Comparison of ENCODE assay signal across 1 cellular context in genomic region chr5:150026682-150027172, GRCh38.
A peak's percentile ranks its signal among the peaks of the same experiment; 100 is the strongest.
TF ChIP-seq lines count a peak whose summit lies in the region.

No MANE protein-coding gene starts in this region.

TF ChIP-seq in K562, 482 proteins besides CTCF, POLR2A, EP300 and RAD21 (continues in another document):
- TF ChIP-seq TFAP4 (CRISPR knock-in tag; IDR thresholded peaks at IDR 0.05; ENCODE audit: borderline replicate concordance): peak; percentile 92
- TF ChIP-seq STAT5A (IDR thresholded peaks at IDR 0.05; ENCODE audit: borderline replicate concordance, low read length): peak; percentile 79
- 0 out of 2 replicates have a peak, but pooled peaks have one; percentile 34 for TF ChIP-seq CXXC5 (CRISPR knock-in tag; IDR thresholded peaks at IDR 0.05)
- TF ChIP-seq ZNF511 (CRISPR knock-in tag; IDR thresholded peaks at IDR 0.05): peak; percentile 36; the same call in 1 of the 2 replicates
- TF ChIP-seq ETV1 (tag; conservative IDR thresholded peaks at IDR 0.05; ENCODE audit: low read depth): no peak
- no peak for TF ChIP-seq ZNF263 (CRISPR knock-in tag; IDR thresholded peaks at IDR 0.05; ENCODE audit: borderline replicate concordance)
- TF ChIP-seq KLF16 (IDR thresholded peaks at IDR 0.05): peak; percentile 84; the same call in 1 of the 2 replicates
- no peak for TF ChIP-seq ADNP (tag; IDR thresholded peaks at IDR 0.05)
- no peak for TF ChIP-seq CREB5 (CRISPR knock-in tag; IDR thresholded peaks at IDR 0.05)
- TF ChIP-seq MITF (IDR thresholded peaks at IDR 0.05): peak; percentile 72; the same call in 1 of the 2 replicates
- peak; percentile 63 for TF ChIP-seq ESRRA (IDR thresholded peaks at IDR 0.05; ENCODE audit: borderline replicate concordance, low read depth)
- TF ChIP-seq ZNF592 (IDR thresholded peaks at IDR 0.05): peak; percentile 63
- no peak for TF ChIP-seq BRF2 (IDR thresholded peaks at IDR 0.05; ENCODE audit: borderline replicate concordance, insufficient read depth, insufficient read length)
- no peak for TF ChIP-seq ZNF407 (IDR thresholded peaks at IDR 0.05; ENCODE audit: low read depth)
- TF ChIP-seq ZNF589 (CRISPR knock-in tag; IDR thresholded peaks at IDR 0.05; ENCODE audit: low read depth): peak; percentile 26; the same call in 1 of the 2 replicates
- TF ChIP-seq ZBTB7A (IDR thresholded peaks at IDR 0.05; ENCODE audit: borderline replicate concordance, control insufficient read depth, low read depth, low read length): peak; percentile 65; the same call in 1 of the 2 replicates
- TF ChIP-seq EHMT2 (IDR thresholded peaks at IDR 0.05): peak; percentile 43; the same call in 1 of the 2 replicates
- peak; percentile 23 to 26; a peak in 1 of 4 replicates for TF ChIP-seq MAZ (CRISPR knock-in tag; conservative IDR thresholded peaks at IDR 0.05 in 1 of 2, IDR thresholded peaks at IDR 0.05 in 1 of 2)
- peak; percentile 18; the same call in 1 of the 2 replicates for TF ChIP-seq LEF1 (IDR thresholded peaks at IDR 0.05)
- peak; percentile 43; the same call in 1 of the 2 replicates for TF ChIP-seq NBN (IDR thresholded peaks at IDR 0.05; ENCODE audit: low read depth)
- TF ChIP-seq GTF2E2 (tag; IDR thresholded peaks at IDR 0.05): no peak
- no peak for TF ChIP-seq ZNF518B (CRISPR knock-in tag; IDR thresholded peaks at IDR 0.05)
- TF ChIP-seq NCOR1 (IDR thresholded peaks at IDR 0.05): peak; percentile 87
- peak; percentile 95 for TF ChIP-seq CBFA2T3 (IDR thresholded peaks at IDR 0.05)
- TF ChIP-seq E2F8 (IDR thresholded peaks at IDR 0.05; ENCODE audit: low read depth, partially characterized antibody): no peak
- peak; percentile 77; the same call in 1 of the 2 replicates for TF ChIP-seq GATAD2A (IDR thresholded peaks at IDR 0.05)
